Comparison of ENCODE assay signal across 12 cellular contexts in the genomic region with DNA sequence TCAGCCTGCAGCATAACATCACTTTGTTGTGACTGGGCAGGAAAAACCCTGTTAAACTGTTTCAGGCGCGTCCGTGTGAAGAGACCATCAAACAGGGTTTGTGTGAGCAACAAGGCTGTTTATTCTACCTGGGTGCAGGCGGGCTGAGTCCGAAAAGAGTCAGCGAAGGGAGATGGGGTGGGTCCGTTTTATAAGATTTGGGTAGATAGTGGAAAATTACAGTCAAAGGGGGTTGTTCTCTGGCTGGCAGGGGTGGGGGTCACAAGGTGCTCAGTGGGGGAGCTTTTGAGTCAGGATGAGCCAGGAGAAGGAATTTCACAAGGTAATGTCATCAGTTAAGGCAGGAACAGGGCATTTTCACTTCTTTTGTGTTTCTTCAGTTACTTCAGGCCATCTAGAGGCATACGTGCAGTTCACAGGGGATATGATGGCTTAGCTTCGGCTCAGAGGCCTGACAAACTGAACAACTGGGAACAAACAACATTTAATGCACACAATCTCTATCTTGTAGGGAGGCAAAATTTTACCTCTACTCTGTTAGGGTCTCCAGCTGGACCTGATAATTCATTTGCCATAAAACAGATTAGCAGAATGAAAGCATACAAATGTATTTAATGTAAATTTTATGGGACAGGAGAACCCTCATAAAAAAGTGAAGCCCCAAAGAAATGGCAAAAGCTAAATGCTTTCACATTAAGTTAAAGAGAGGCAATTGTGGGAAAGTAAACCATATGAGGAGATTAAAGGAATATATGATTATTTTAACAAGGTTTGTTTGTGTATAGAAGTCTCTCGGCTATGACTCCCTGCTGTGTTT. TPM values are rescaled to one million over a fixed set of nuclear protein-coding genes. Genes with fewer than 3 reads are reported as not detected.
DNase-seq lines count a peak whose midpoint lies in the region; ATAC-seq and TF ChIP-seq lines count a peak whose summit lies in the region.
"Had no signal": no experiment of that assay in that cellular context is flagged by ENCODE, and none has a peak within 500 bp of the region (broad histone marks: within the 10 kb centered on the region; RNA-seq: fewer than 3 reads in every experiment).

No MANE protein-coding gene starts in this region.

- peak; percentile 57 for DNase-seq in NCI-H748 (lab: John Stamatoyannopoulos, UW; ENCODE audit: unreplicated experiment)
- DNase-seq in NCI-H748 treated with DMSO at 0.1 percent for 48 hours (lab: John Stamatoyannopoulos, UW), result no peak
- peak; percentile 89 for DNase-seq in M059J (ENCODE audit: low read depth)
- no peak for DNase-seq in activated naive CD8-positive, alpha-beta T cell treated with anti-CD3 and anti-CD28 coated beads for 36 hours
- DNase-seq in neural progenitor cell (ENCODE audit: low spot score), result peak; percentile 47
- no peak for DNase-seq in COLO829 (ENCODE audit: low spot score)
- no peak for DNase-seq in effector CD4-positive, alpha-beta T cell
- DNase-seq: activated CD4-positive, alpha-beta T cell treated with anti-CD3 and anti-CD28 coated beads, Interleukin-2, amount 50 U/mL, for 1 hour; head of caudate nucleus; NCI-H774; transverse colon had no signal

- H3K4me1 Mint-ChIP-seq in activated naive CD8-positive, alpha-beta T cell treated with anti-CD3 and anti-CD28 coated beads for 36 hours, result peaks cover 52% of the 10 kb centered on the region
- peaks cover 65% of the 10 kb centered on the region for H3K4me1 Mint-ChIP-seq in neural progenitor cell

- H3K9me3 Mint-ChIP-seq in activated naive CD8-positive, alpha-beta T cell treated with anti-CD3 and anti-CD28 coated beads for 36 hours, result no peaks in the 10 kb centered on the region
- no peaks in the 10 kb centered on the region for H3K9me3 Mint-ChIP-seq in neural progenitor cell

- H3K27ac ChIP-seq in neural progenitor cell, result peak overlapping the region; percentile 92

- H3K4me2 ChIP-seq in neural progenitor cell, result peak overlapping the region; percentile 84

- no peaks in the 10 kb centered on the region for H3K9me3 ChIP-seq in neural progenitor cell (ENCODE audit: low read depth)
- H3K9me3 ChIP-seq: transverse colon had no signal

- peaks cover 6% of the 10 kb centered on the region for H3K36me3 Mint-ChIP-seq in activated naive CD8-positive, alpha-beta T cell treated with anti-CD3 and anti-CD28 coated beads for 36 hours
- H3K36me3 Mint-ChIP-seq in neural progenitor cell, result peaks cover 2% of the 10 kb centered on the region

- H3K27me3 ChIP-seq in neural progenitor cell, result no peaks in the 10 kb centered on the region
- H3K27me3 ChIP-seq: transverse colon had no signal

- H3F3A ChIP-seq in neural progenitor cell (ENCODE audit: low read depth), result peaks cover 91% of the 10 kb centered on the region

- no peak overlapping the region for H2AFZ ChIP-seq in neural progenitor cell (replicated peaks)

- peaks cover 7% of the 10 kb centered on the region for H4K20me1 ChIP-seq in neural progenitor cell (ENCODE audit: low read depth)

- no peak for TF ChIP-seq CTCF in neural progenitor cell (IDR thresholded peaks at IDR 0.05)

- no peaks in the 10 kb centered on the region for H3K36me3 ChIP-seq in neural progenitor cell
- H3K36me3 ChIP-seq: transverse colon had no signal

- ATAC-seq in GM21447 (IDR thresholded peaks at IDR 0.05; ENCODE audit: unreplicated experiment), result no peak

- H3K4me1 ChIP-seq in neural progenitor cell, result peaks cover 51% of the 10 kb centered on the region

- peaks cover 20% of the 10 kb centered on the region for H3K27me3 Mint-ChIP-seq in activated naive CD8-positive, alpha-beta T cell treated with anti-CD3 and anti-CD28 coated beads for 36 hours
- H3K27me3 Mint-ChIP-seq in neural progenitor cell (ENCODE audit: insufficient read depth, low read depth), result peaks cover 10% of the 10 kb centered on the region

- peak overlapping the region; percentile 77 for H3K27ac Mint-ChIP-seq in activated naive CD8-positive, alpha-beta T cell treated with anti-CD3 and anti-CD28 coated beads for 36 hours
- H3K27ac Mint-ChIP-seq in neural progenitor cell, result peak overlapping the region; percentile 99

- H3K79me2 ChIP-seq in neural progenitor cell (ENCODE audit: low read depth), result peaks cover 5% of the 10 kb centered on the region

- no peak overlapping the region for H3K4me3 Mint-ChIP-seq in activated naive CD8-positive, alpha-beta T cell treated with anti-CD3 and anti-CD28 coated beads for 36 hours
- peak overlapping the region; percentile 71 for H3K4me3 Mint-ChIP-seq in neural progenitor cell

- no peak overlapping the region for H3K4me3 ChIP-seq in neural progenitor cell
- H3K4me3 ChIP-seq: transverse colon had no signal

- H3K9ac ChIP-seq in neural progenitor cell, result no peak overlapping the region

RNA-seq across cellular contexts. Expression of a gene that starts 58.3 kb away (rescaled TPM):
- total RNA-seq in M059J (2014; rRNA removed; shearing (Covaris generic)), result 16.9 and 20.6 TPM in 2 replicates
- under 1 TPM; 0.76 to 0.80 TPM for total RNA-seq in activated naive CD8-positive, alpha-beta T cell treated with anti-CD3 and anti-CD28 coated beads for 36 hours
- total RNA-seq in neural progenitor cell (ENCODE audit: low replicate concordance), result 0.43 and 1.5 TPM in 2 replicates

Comparison
In these comparisons a context has a peak if more than half of its experiments do, and no peak if none do; other contexts are left out.
1. DNase-seq: peak in NCI-H748 (single experiment), M059J (single experiment) and neural progenitor cell (single experiment); none in NCI-H748 treated with DMSO at 0.1 percent for 48 hours (single experiment), activated naive CD8-positive, alpha-beta T cell treated with anti-CD3 and anti-CD28 coated beads for 36 hours (single experiment), COLO829 (single experiment) and effector CD4-positive, alpha-beta T cell (single experiment).